In the genomic region with DNA sequence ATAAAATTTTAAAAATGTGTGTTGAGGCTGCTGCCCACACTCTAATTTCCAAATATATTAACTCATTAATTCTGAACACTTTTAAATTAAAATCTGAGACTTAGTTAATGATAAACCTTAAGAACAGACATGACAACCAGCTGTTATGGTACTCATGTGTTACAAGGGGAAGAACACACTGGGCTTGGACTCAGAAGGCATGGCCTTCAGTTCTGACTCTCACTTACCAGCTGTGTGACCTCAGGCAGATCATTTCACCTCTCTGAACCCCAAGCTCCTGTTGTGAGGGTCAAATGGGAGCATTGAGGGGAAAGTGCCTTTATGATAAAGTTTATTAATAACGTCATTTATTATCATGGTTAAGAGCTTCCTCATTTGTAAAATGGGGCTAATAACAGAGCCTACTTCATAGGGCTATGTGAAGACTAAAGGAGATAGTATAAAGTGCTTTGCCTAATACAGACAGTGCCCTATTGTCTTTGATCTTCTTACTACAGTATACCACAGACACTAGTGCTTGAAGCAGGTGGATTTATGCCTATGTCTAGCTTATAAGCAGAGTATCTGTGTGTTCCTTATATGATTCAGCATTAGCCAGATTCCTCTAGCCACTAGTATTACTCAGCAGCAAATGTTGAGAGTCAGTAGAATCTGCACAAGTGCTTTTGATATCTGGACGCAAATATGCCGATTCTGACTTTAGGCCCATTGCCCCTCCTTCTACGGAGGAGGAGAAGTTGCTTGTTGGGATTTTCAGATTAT, we compare ENCODE assay signal across 14 cellular contexts.
DNase-seq lines count a peak whose midpoint lies in the region; ATAC-seq and TF ChIP-seq lines count a peak whose summit lies in the region.
"Had no signal": no experiment of that assay in that cellular context is flagged by ENCODE, and none has a peak within 500 bp of the region (broad histone marks: within the 10 kb centered on the region; RNA-seq: fewer than 3 reads in every experiment).

No MANE protein-coding gene starts in this region.

- no peaks in the 10 kb centered on the region for H3K27me3 ChIP-seq in left lung

- TF ChIP-seq CTCF in left lung (IDR thresholded peaks at IDR 0.05) = no peak

- no peak for DNase-seq in left lung
- no peak for DNase-seq in Ammon's horn (ENCODE audit: low spot score)
- DNase-seq in substantia nigra (lab: John Stamatoyannopoulos, UW) = no peak
- DNase-seq in SIG-M5 treated with dmso at 0.1 percent for 504 hours (lab: John Stamatoyannopoulos, UW; ENCODE audit: unreplicated experiment) = no peak
- DNase-seq: activated CD8-positive, alpha-beta memory T cell treated with anti-CD3 and anti-CD28 coated beads for 24 hours; stimulated activated CD4-positive, alpha-beta T cell treated with anti-CD3 and anti-CD28 coated beads, Interleukin-4, amount 100 ng/mL, for 1 hour; stimulated activated naive CD4-positive, alpha-beta T cell treated with Interleukin-2 at 50 U/mL for 16 hours; T-helper 9 cell had no signal

- peak; percentile 44 for ATAC-seq in GM19025 (IDR thresholded peaks at IDR 0.05; ENCODE audit: low read depth, unreplicated experiment)
- ATAC-seq in GM21825 (IDR thresholded peaks at IDR 0.05; ENCODE audit: unreplicated experiment) = peak; percentile 61
- peak; percentile 60 for ATAC-seq in HG03196 (IDR thresholded peaks at IDR 0.05; ENCODE audit: unreplicated experiment)
- peak; percentile 80 for ATAC-seq in left lung
- no peak for ATAC-seq in HG02840 (IDR thresholded peaks at IDR 0.05; ENCODE audit: low FRiP score, unreplicated experiment)
- ATAC-seq: Panc1 had no signal

- H3K27ac ChIP-seq in left lung (no peak overlapping the region), substantia nigra (ENCODE audit: low read depth, low read length, poor library complexity, severe bottlenecking) (no peak overlapping the region)
- H3K27ac ChIP-seq: C4-2B had no signal

- peaks cover 0 to 5% of the 10 kb centered on the region in 2 donors for H3K36me3 ChIP-seq in left lung

- no peaks in the 10 kb centered on the region for H3K4me1 ChIP-seq in left lung

- H3K9me3 ChIP-seq in left lung = no peaks in the 10 kb centered on the region

- H3K4me3 ChIP-seq in left lung = no peak overlapping the region

- intact Hi-C loops in left lung (cut with DNase I) = no loop called here
